In the genomic region with DNA sequence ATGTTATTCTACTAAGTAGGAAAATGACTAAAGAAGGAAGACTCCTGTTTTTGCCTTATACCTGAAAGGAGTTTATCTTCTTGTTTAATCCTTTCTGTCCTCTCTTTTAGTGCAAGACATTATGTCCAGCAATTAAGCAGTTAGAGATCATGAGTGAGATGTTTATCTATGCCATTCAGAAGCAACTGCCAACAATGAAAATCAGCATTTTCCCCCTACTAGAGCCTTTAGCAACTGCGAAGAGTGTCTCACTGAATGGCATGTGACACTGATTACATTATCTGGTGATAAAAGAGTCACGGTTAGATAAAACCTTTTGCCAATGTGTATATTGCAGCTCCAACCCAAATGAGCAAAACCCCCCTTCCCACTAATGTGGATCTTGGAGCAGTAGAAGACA, we compare ENCODE assay signal across 13 cellular contexts.
A peak's percentile ranks its signal among the peaks of the same experiment; 100 is the strongest.
DNase-seq lines count a peak whose midpoint lies in the region; ATAC-seq and TF ChIP-seq lines count a peak whose summit lies in the region.
"Had no signal": no experiment of that assay in that cellular context is flagged by ENCODE, and none has a peak within 500 bp of the region (broad histone marks: within the 10 kb centered on the region; RNA-seq: fewer than 3 reads in every experiment).

No MANE protein-coding gene starts in this region.

- H3K27ac ChIP-seq in neuronal stem cell (replicated peaks; ENCODE audit: low read length) (no peak overlapping the region), suprapubic skin (no peak overlapping the region)
- H3K27ac ChIP-seq: 22Rv1, GM23248 had no signal

- TF ChIP-seq CTCF in suprapubic skin (IDR thresholded peaks at IDR 0.05), result no peak

- TF ChIP-seq POLR2A in suprapubic skin (IDR thresholded peaks at IDR 0.05), result no peak

- no peak for TF ChIP-seq EP300 in suprapubic skin (IDR thresholded peaks at IDR 0.05)

- peaks cover 0 to 6% of the 10 kb centered on the region in 2 donors for H3K4me1 ChIP-seq in neuronal stem cell (ENCODE audit: control insufficient read depth in 2 of 2, insufficient read depth in 1 of 2, low read depth in 1 of 2, low read length in 2 of 2)
- no peaks in the 10 kb centered on the region for H3K4me1 ChIP-seq in suprapubic skin

- H3K4me3 ChIP-seq in neuronal stem cell (ENCODE audit: low read length in 2 of 2) (no peak overlapping the region), suprapubic skin (no peak overlapping the region)
- H3K4me3 ChIP-seq: GM23248 had no signal

- no peak overlapping the region for H3K4ac ChIP-seq in neuronal stem cell (ENCODE audit: low read length)

- H4K8ac ChIP-seq in neuronal stem cell (ENCODE audit: low read depth, low read length), result no peak overlapping the region

- H2BK15ac ChIP-seq in neuronal stem cell (ENCODE audit: low read length), result no peak overlapping the region

- no peak overlapping the region for H2AK5ac ChIP-seq in neuronal stem cell (ENCODE audit: low read depth, low read length)

- H3K36me3 ChIP-seq in neuronal stem cell (replicated peaks in 1 of 2; ENCODE audit: control insufficient read depth in 2 of 2, insufficient read depth in 2 of 2, low read length in 2 of 2) (no peaks in the 10 kb centered on the region), suprapubic skin (no peaks in the 10 kb centered on the region)

- H3K23ac ChIP-seq in neuronal stem cell (ENCODE audit: low read depth, low read length, poor library complexity), result no peak overlapping the region

- no peaks in the 10 kb centered on the region for H3K79me1 ChIP-seq in neuronal stem cell (ENCODE audit: low read depth, low read length)

- WGBS in neuronal stem cell (ENCODE audit: extremely low coverage in 2 of 2, insufficient read length in 2 of 2, insufficient replicate concordance in 1 of 2), 2 donors, result no CpG with 5 or more reads among the region's 2 CpGs
- 80% methylated on average over 2 of the region's 2 CpGs for WGBS in suprapubic skin

- no peak overlapping the region for H3K18ac ChIP-seq in neuronal stem cell (ENCODE audit: low read length)

- no peak overlapping the region for H2BK120ac ChIP-seq in neuronal stem cell (ENCODE audit: low read depth, low read length)

- no peak for ATAC-seq in GM18519 (IDR thresholded peaks at IDR 0.05; ENCODE audit: low FRiP score, unreplicated experiment)

- DNase-seq in DMS153 (lab: John Stamatoyannopoulos, UW), result peak; percentile 56
- no peak for DNase-seq in DMS153 treated with DMSO at 0.1 percent for 48 hours (lab: John Stamatoyannopoulos, UW; ENCODE audit: unreplicated experiment)
- DNase-seq in NCI-H1436 treated with DMSO at 0.1 percent for 48 hours (lab: John Stamatoyannopoulos, UW), result peak; percentile 82
- DNase-seq in NCI-H748 treated with DMSO at 0.1 percent for 48 hours (lab: John Stamatoyannopoulos, UW), result peak; percentile 97
- DNase-seq in neuronal stem cell (ENCODE audit: low spot score), result no peak
- no peak for DNase-seq in T1000 (lab: John Stamatoyannopoulos, UW)
- no peak for DNase-seq in suprapubic skin (ENCODE audit: low spot score in 2 of 2)
- DNase-seq: C1 segment of cervical spinal cord, GM23248, NCI-H446, SIG-M5 had no signal

- no peak overlapping the region for H2BK12ac ChIP-seq in neuronal stem cell (ENCODE audit: low read length)

- no peak overlapping the region for H3K4me2 ChIP-seq in neuronal stem cell (ENCODE audit: insufficient read depth, low read length, poor library complexity, severe bottlenecking)

- no peak overlapping the region for H3K9ac ChIP-seq in neuronal stem cell (ENCODE audit: low read depth, low read length, poor library complexity)
- H3K9ac ChIP-seq: GM23248 had no signal

- H3K9me3 ChIP-seq in neuronal stem cell (replicated peaks in 1 of 2; ENCODE audit: control insufficient read depth in 2 of 2, insufficient read depth in 1 of 2, low read depth in 1 of 2, low read length in 2 of 2) (no peaks in the 10 kb centered on the region), suprapubic skin (no peaks in the 10 kb centered on the region)

- H4K91ac ChIP-seq in neuronal stem cell (ENCODE audit: low read depth, low read length, poor library complexity), result no peak overlapping the region

- H2AFZ ChIP-seq in neuronal stem cell (ENCODE audit: low read length), result peak overlapping the region; percentile 48
- H2AFZ ChIP-seq: GM23248 had no signal

- H3K14ac ChIP-seq in neuronal stem cell (ENCODE audit: low read length), result no peak overlapping the region

- H2BK5ac ChIP-seq in neuronal stem cell (ENCODE audit: low read length), result no peak overlapping the region

- H3K27me3 ChIP-seq in neuronal stem cell (ENCODE audit: control insufficient read depth in 3 of 3, insufficient read depth in 3 of 3, low read depth in 1 of 3, low read length in 3 of 3) (no peaks in the 10 kb centered on the region), suprapubic skin (no peaks in the 10 kb centered on the region)

Comparison
In these comparisons a context has a peak if more than half of its experiments do, and no peak if none do; other contexts are left out.
1. DNase-seq: peak in DMS153 (single experiment), NCI-H1436 treated with DMSO at 0.1 percent for 48 hours (single experiment) and NCI-H748 treated with DMSO at 0.1 percent for 48 hours (single experiment); none in DMS153 treated with DMSO at 0.1 percent for 48 hours (single experiment), neuronal stem cell (single experiment), T1000 (single experiment) and suprapubic skin (0 of 2).